ENCODE assay signal across 9 cellular contexts in the genomic region with DNA sequence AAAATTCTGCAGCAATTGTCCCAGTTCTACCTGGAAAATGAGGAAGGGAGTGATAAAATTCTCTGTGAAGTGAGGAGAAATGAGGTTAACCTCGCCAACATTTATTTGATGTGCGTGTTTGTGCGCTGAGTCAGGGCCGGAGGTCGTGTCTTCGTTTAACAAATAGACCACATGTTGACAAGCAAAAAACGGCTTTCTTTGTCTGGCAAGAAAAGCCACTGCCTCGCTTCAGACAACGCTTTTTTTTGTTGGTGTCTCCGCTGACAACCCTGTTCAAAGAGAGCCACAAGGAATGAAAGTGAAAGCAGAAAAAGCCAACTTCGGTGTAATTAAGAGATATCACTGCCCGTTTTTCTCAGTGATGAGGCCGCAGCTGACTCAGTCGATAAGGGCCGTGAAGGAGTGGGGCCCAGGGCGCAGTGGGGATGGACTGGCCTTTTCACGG.
A peak's percentile ranks its signal among the peaks of the same experiment; 100 is the strongest.
DNase-seq lines count a peak whose midpoint lies in the region; ATAC-seq and TF ChIP-seq lines count a peak whose summit lies in the region.
"Had no signal": no experiment of that assay in that cellular context is flagged by ENCODE, and none has a peak within 500 bp of the region (broad histone marks: within the 10 kb centered on the region; RNA-seq: fewer than 3 reads in every experiment).

No MANE protein-coding gene starts in this region.

- no peaks in the 10 kb centered on the region for H3F3A ChIP-seq in OCI-LY1 (ENCODE audit: insufficient read depth, low read length)

- H3K4me2 ChIP-seq in OCI-LY1 (ENCODE audit: low read length): peak overlapping the region; percentile 29

- TF ChIP-seq CTCF in OCI-LY1 (IDR thresholded peaks at IDR 0.05; ENCODE audit: low read length): no peak
- TF ChIP-seq CTCF in omental fat pad (IDR thresholded peaks at IDR 0.05): no peak
- TF ChIP-seq CTCF in GM10266 (IDR thresholded peaks at IDR 0.05; ENCODE audit: control insufficient read depth, insufficient read depth, low read depth, missing control alignments): no peak

- H3K27ac ChIP-seq in OCI-LY1 (ENCODE audit: low read depth, low read length, poor library complexity, severe bottlenecking): no peak overlapping the region
- H3K27ac ChIP-seq: 22Rv1 had no signal

- peak; percentile 88 for ATAC-seq in effector memory CD8-positive, alpha-beta T cell (replicated peaks)
- ATAC-seq in omental fat pad (ENCODE audit: low FRiP score): peak; percentile 53

- no peak overlapping the region for H3K9ac ChIP-seq in OCI-LY1 (ENCODE audit: low read length)

- peaks cover 2% of the 10 kb centered on the region for H3K36me3 Mint-ChIP-seq in effector memory CD8-positive, alpha-beta T cell (ENCODE audit: insufficient read depth)

- no peaks in the 10 kb centered on the region for H3K9me3 Mint-ChIP-seq in effector memory CD8-positive, alpha-beta T cell

- no peak overlapping the region for H3K4me3 ChIP-seq in OCI-LY1 (ENCODE audit: low read depth, low read length, poor library complexity, severe bottlenecking)

- peak overlapping the region; percentile 88 to 92 for H3K27ac Mint-ChIP-seq in effector memory CD8-positive, alpha-beta T cell

- no peak overlapping the region for H2AFZ ChIP-seq in OCI-LY1 (ENCODE audit: low read length)

- H3K36me3 ChIP-seq in OCI-LY1 (ENCODE audit: insufficient read depth, low read length): no peaks in the 10 kb centered on the region

- H4K20me1 ChIP-seq in OCI-LY1 (ENCODE audit: insufficient read depth, low read length): no peaks in the 10 kb centered on the region

- H3K4me1 ChIP-seq in OCI-LY1 (ENCODE audit: insufficient read depth, low read length, severe bottlenecking): no peaks in the 10 kb centered on the region

- peaks cover 6 to 36% of the 10 kb centered on the region in 2 donors for H3K27me3 Mint-ChIP-seq in effector memory CD8-positive, alpha-beta T cell

- no peaks in the 10 kb centered on the region for H3K27me3 ChIP-seq in OCI-LY1 (ENCODE audit: insufficient read depth, low read length)

- no peaks in the 10 kb centered on the region for H3K79me2 ChIP-seq in OCI-LY1 (ENCODE audit: insufficient read depth, low read length)

- H3K9me2 ChIP-seq in OCI-LY1 (ENCODE audit: low read depth, low read length): no peaks in the 10 kb centered on the region

- peak overlapping the region; percentile 69 to 82 for H3K4me3 Mint-ChIP-seq in effector memory CD8-positive, alpha-beta T cell

- no peaks in the 10 kb centered on the region for H3K9me3 ChIP-seq in OCI-LY1 (ENCODE audit: low read length)

- H3K4me1 Mint-ChIP-seq in effector memory CD8-positive, alpha-beta T cell (ENCODE audit: low read depth in 2 of 2): peaks cover 6 to 15% of the 10 kb centered on the region in 2 donors

- DNase-seq in DMS79 treated with DMSO at 0.1 percent for 48 hours (lab: John Stamatoyannopoulos, UW): peak; percentile 6
- DNase-seq in DMS79 (lab: John Stamatoyannopoulos, UW): no peak
- peak; percentile 15 to 27 (median 27) for DNase-seq in effector memory CD8-positive, alpha-beta T cell
- DNase-seq in omental fat pad (ENCODE audit: low spot score): no peak
- DNase-seq in T-helper 9 cell: no peak
- DNase-seq in cerebellar cortex (ENCODE audit: low spot score): no peak
- DNase-seq in GM10266 (ENCODE audit: extremely low spot score): no peak

Comparison
In these comparisons a context has a peak if more than half of its experiments do, and no peak if none do; other contexts are left out.
1. DNase-seq: peak in DMS79 treated with DMSO at 0.1 percent for 48 hours (single experiment) and effector memory CD8-positive, alpha-beta T cell (3 of 3); none in DMS79 (single experiment), omental fat pad (single experiment), T-helper 9 cell (single experiment), cerebellar cortex (single experiment) and GM10266 (single experiment).